26 cellular contexts compared by ENCODE assay signal in the genomic region with DNA sequence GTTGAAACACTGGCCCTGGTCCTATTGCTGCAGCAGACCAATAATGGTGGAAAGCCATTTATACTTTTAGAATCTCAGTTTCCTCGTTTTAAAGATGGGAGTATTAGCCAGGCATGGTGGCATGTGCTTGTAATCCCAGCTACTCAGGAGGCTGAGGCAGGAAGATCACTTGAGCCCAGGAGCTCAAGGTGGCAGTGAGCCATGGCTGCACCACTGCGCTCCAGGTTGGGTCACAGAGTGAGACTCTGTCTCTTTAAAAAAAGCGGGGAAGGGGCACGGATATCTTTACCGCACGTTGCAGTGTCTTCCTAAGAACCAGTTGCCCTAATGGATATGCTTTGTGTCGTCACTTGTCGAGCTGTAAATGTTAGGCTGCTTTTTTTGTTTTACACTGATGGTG.
"Had no signal": no experiment of that assay in that cellular context is flagged by ENCODE, and none has a peak within 500 bp of the region (broad histone marks: within the 10 kb centered on the region; RNA-seq: fewer than 3 reads in every experiment).

No MANE protein-coding gene starts in this region.

- H3K27ac ChIP-seq: ascending aorta, coronary artery, esophagus squamous epithelium, gastrocnemius medialis, spleen, upper lobe of right lung, WERI-Rb-1 had no signal

- H3K9me3 ChIP-seq: ascending aorta, esophagus squamous epithelium, gastrocnemius medialis, mucosa of descending colon, spleen, upper lobe of right lung had no signal

- H3K4me3 ChIP-seq: ascending aorta, coronary artery, esophagus squamous epithelium, gastrocnemius medialis, mucosa of descending colon, spleen, upper lobe of right lung had no signal

- H3K4me3 Mint-ChIP-seq: activated CD4-positive, alpha-beta T cell treated with anti-CD3 and anti-CD28 coated beads for 36 hours; activated T-cell treated with anti-CD3 and anti-CD28 coated beads, Interleukin-2, amount 50 U/mL, for 24 hours; activated T-helper 17 cell treated with anti-CD3 and anti-CD28 coated beads, Interleukin-2, amount 50 U/mL, for 72 hours; memory B cell; naive B cell; T-cell; T-helper 2 cell treated with Interferon-gamma antibody and Interleukin-4, amounts not matched to agents 5 μg/mL and 100 μg/mL, for 36 hours had no signal

- H3K27me3 ChIP-seq: ascending aorta, esophagus squamous epithelium, gastrocnemius medialis, upper lobe of right lung had no signal

- H3K36me3 Mint-ChIP-seq: activated naive CD4-positive, alpha-beta T cell treated with anti-CD3 and anti-CD28 coated beads, Interleukin-2, amount 50 U/mL, for 72 hours; T-cell had no signal

- H3K9me3 Mint-ChIP-seq: activated naive CD4-positive, alpha-beta T cell treated with anti-CD3 and anti-CD28 coated beads, Interleukin-2, amount 50 U/mL, for 72 hours; activated T-cell treated with anti-CD3 and anti-CD28 coated beads, Interleukin-2, amount 50 U/mL, for 24 hours; activated T-helper 17 cell treated with anti-CD3 and anti-CD28 coated beads, Interleukin-2, amount 50 U/mL, for 72 hours; naive B cell; T-cell; T-helper 2 cell treated with Interferon-gamma antibody and Interleukin-4, amounts not matched to agents 5 μg/mL and 100 μg/mL, for 36 hours had no signal

- H3K4me1 Mint-ChIP-seq: activated CD4-positive, alpha-beta T cell treated with anti-CD3 and anti-CD28 coated beads for 36 hours; activated T-helper 17 cell treated with anti-CD3 and anti-CD28 coated beads, Interleukin-2, amount 50 U/mL, for 72 hours; memory B cell; T-cell had no signal

- ATAC-seq: activated CD4-positive, alpha-beta T cell treated with anti-CD3 and anti-CD28 coated beads for 36 hours; activated naive CD4-positive, alpha-beta T cell treated with anti-CD3 and anti-CD28 coated beads, Interleukin-2, amount 50 U/mL, for 72 hours; activated T-helper 17 cell treated with anti-CD3 and anti-CD28 coated beads, Interleukin-2, amount 50 U/mL, for 72 hours; gastrocnemius medialis; left colon; mucosa of descending colon; T-cell; upper lobe of right lung had no signal

- H3K27ac Mint-ChIP-seq: activated CD4-positive, alpha-beta T cell treated with anti-CD3 and anti-CD28 coated beads for 36 hours; activated naive CD4-positive, alpha-beta T cell treated with anti-CD3 and anti-CD28 coated beads, Interleukin-2, amount 50 U/mL, for 72 hours; activated T-cell treated with anti-CD3 and anti-CD28 coated beads, Interleukin-2, amount 50 U/mL, for 24 hours; activated T-helper 17 cell treated with anti-CD3 and anti-CD28 coated beads, Interleukin-2, amount 50 U/mL, for 72 hours; memory B cell; naive B cell; T-cell; T-helper 2 cell treated with Interferon-gamma antibody and Interleukin-4, amounts not matched to agents 5 μg/mL and 100 μg/mL, for 36 hours had no signal

- DNase-seq: activated CD4-positive, alpha-beta T cell treated with anti-CD3 and anti-CD28 coated beads for 36 hours; activated CD4-positive, alpha-beta T cell treated with anti-CD3 and anti-CD28 coated beads, Interleukin-2, amount 50 U/mL, for 4 hours; activated CD8-positive, alpha-beta memory T cell treated with anti-CD3 and anti-CD28 coated beads for 24 hours; activated CD8-positive, alpha-beta memory T cell treated with anti-CD3 and anti-CD28 coated beads, Interleukin-2, amount 50 U/mL, for 4 hours; activated T-cell treated with anti-CD3 and anti-CD28 coated beads, Interleukin-2, amount 50 U/mL, for 24 hours; cerebellar nuclear complex; esophagus squamous epithelium; gastrocnemius medialis; hypothalamus; left colon; mucosa of descending colon; naive B cell; posterior cingulate gyrus; retina; spleen; stimulated activated CD4-positive, alpha-beta T cell treated with anti-CD3 and anti-CD28 coated beads, Interleukin-4, amount 100 ng/mL, for 1 hour; stimulated activated naive CD4-positive, alpha-beta T cell treated with Interleukin-2 at 50 U/mL for 16 hours; T-cell; upper lobe of right lung; WERI-Rb-1 had no signal

- H3K36me3 ChIP-seq: ascending aorta, esophagus squamous epithelium, gastrocnemius medialis, spleen, upper lobe of right lung had no signal

- H3K4me1 ChIP-seq: ascending aorta, gastrocnemius medialis, spleen, upper lobe of right lung had no signal
